11 cellular contexts compared by ENCODE assay signal in genomic region chr21:18244721-18245486, GRCh38. TPM values are rescaled to one million over a fixed set of nuclear protein-coding genes. Genes with fewer than 3 reads are reported as not detected.
DNase-seq lines count a peak whose midpoint lies in the region; TF ChIP-seq lines count a peak whose summit lies in the region.
"Had no signal": no experiment of that assay in that cellular context is flagged by ENCODE, and none has a peak within 500 bp of the region (broad histone marks: within the 10 kb centered on the region; RNA-seq: fewer than 3 reads in every experiment).

Gene CHODL (plus strand): TSS chr21:18244833. CDS start chr21:18245224, 391 bp downstream.

- H2AFZ ChIP-seq in smooth muscle cell (ENCODE audit: low read depth) = no peak within 1 kb of the TSS

- H3K9me3 Mint-ChIP-seq in activated CD4-positive, alpha-beta memory T cell treated with anti-CD3 and anti-CD28 coated beads for 36 hours = no peaks in the 10 kb centered on the region

- H3K27me3 Mint-ChIP-seq in activated CD4-positive, alpha-beta memory T cell treated with anti-CD3 and anti-CD28 coated beads for 36 hours = peaks cover 13% of the 10 kb centered on the region

- no peaks in the 10 kb centered on the region for H3K79me2 ChIP-seq in smooth muscle cell (ENCODE audit: low read depth)

- H3K27ac ChIP-seq in HUES64 (ENCODE audit: low read depth, low read length) (no peak within 1 kb of the TSS), colonic mucosa (no peak within 1 kb of the TSS), smooth muscle cell (ENCODE audit: low read depth) (no peak within 1 kb of the TSS)

- no peak within 1 kb of the TSS for H3K4me3 Mint-ChIP-seq in activated CD4-positive, alpha-beta memory T cell treated with anti-CD3 and anti-CD28 coated beads for 36 hours
- H3K4me3 Mint-ChIP-seq: HFFc6 had no signal

- H3K4me3 ChIP-seq in HUES64 (ENCODE audit: low read length) = peak within 1 kb of the TSS; percentile 63
- peak within 1 kb of the TSS; percentile 19 for H3K4me3 ChIP-seq in colonic mucosa
- peak within 1 kb of the TSS; percentile 40 for H3K4me3 ChIP-seq in smooth muscle cell

- no peaks in the 10 kb centered on the region for H4K20me1 ChIP-seq in smooth muscle cell (ENCODE audit: low read depth)

- H3K36me3 ChIP-seq in HUES64 (ENCODE audit: insufficient read depth, low read length) (no peaks in the 10 kb centered on the region), colonic mucosa (no peaks in the 10 kb centered on the region), smooth muscle cell (ENCODE audit: low read depth) (no peaks in the 10 kb centered on the region)

- H3K4me2 ChIP-seq in smooth muscle cell = peak within 1 kb of the TSS; percentile 81

- H3K36me3 Mint-ChIP-seq in activated CD4-positive, alpha-beta memory T cell treated with anti-CD3 and anti-CD28 coated beads for 36 hours = peaks cover 6% of the 10 kb centered on the region

- DNase-seq in colonic mucosa (no peak), left kidney (ENCODE audit: low read depth, low spot score) (peak; percentile 71), smooth muscle cell (lab: John Stamatoyannopoulos, UW; ENCODE audit: unreplicated experiment) (no peak), T-helper 2 cell (no peak), CD1c-positive myeloid dendritic cell (ENCODE audit: extremely low spot score) (no peak)
- no peak for DNase-seq in activated effector memory CD4-positive, alpha-beta T cell treated with Interleukin-2 at 50 U/mL for 16 hours
- DNase-seq in activated CD4-positive, alpha-beta memory T cell treated with anti-CD3 and anti-CD28 coated beads for 36 hours = no peak
- DNase-seq: HFFc6 had no signal

- POLR2A ChIA-PET in activated CD4-positive, alpha-beta memory T cell treated with anti-CD3 and anti-CD28 coated beads for 36 hours (lab: Charles Lee) = no interaction called here

- 2% methylated on average over 72 of the region's 72 CpGs for WGBS in HUES64
- WGBS in smooth muscle cell (ENCODE audit: low lambda C conversion rate) = 5% methylated on average over 62 of the region's 72 CpGs

- CTCF ChIA-PET in activated CD4-positive, alpha-beta memory T cell treated with anti-CD3 and anti-CD28 coated beads for 36 hours (lab: Charles Lee) = no interaction called here

- no peaks in the 10 kb centered on the region for H3F3A ChIP-seq in smooth muscle cell (ENCODE audit: low read depth)

- H3K27ac Mint-ChIP-seq in activated CD4-positive, alpha-beta memory T cell treated with anti-CD3 and anti-CD28 coated beads for 36 hours = no peak within 1 kb of the TSS
- H3K27ac Mint-ChIP-seq: HFFc6 had no signal

- no peaks in the 10 kb centered on the region for H3K4me1 Mint-ChIP-seq in activated CD4-positive, alpha-beta memory T cell treated with anti-CD3 and anti-CD28 coated beads for 36 hours (ENCODE audit: low read depth)

- intact Hi-C loops in colonic mucosa (cut with DNase I) = no loop called here
- intact Hi-C loops in activated CD4-positive, alpha-beta memory T cell treated with anti-CD3 and anti-CD28 coated beads for 36 hours (cut with micrococcal nuclease) = no loop called here

- H3K9me3 ChIP-seq in HUES64 (ENCODE audit: insufficient read depth, low read depth, low read length) (no peaks in the 10 kb centered on the region), colonic mucosa (no peaks in the 10 kb centered on the region), smooth muscle cell (replicated peaks; ENCODE audit: low read depth) (no peaks in the 10 kb centered on the region)

- TF ChIP-seq CTCF in colonic mucosa (IDR thresholded peaks at IDR 0.05) = no peak
- no peak for TF ChIP-seq CTCF in smooth muscle cell (IDR thresholded peaks at IDR 0.05; ENCODE audit: borderline replicate concordance, insufficient read depth, poor library complexity, severe bottlenecking)

- peak within 1 kb of the TSS; percentile 49; the same call in 1 of the 2 replicates for H3K9ac ChIP-seq in HUES64 (ENCODE audit: low read depth, low read length)
- no peak within 1 kb of the TSS for H3K9ac ChIP-seq in colonic mucosa (ENCODE audit: low read depth in 2 of 2, low read length in 2 of 2)
- no peak within 1 kb of the TSS for H3K9ac ChIP-seq in smooth muscle cell (ENCODE audit: low read depth)

- peaks cover 64% of the 10 kb centered on the region for H3K27me3 ChIP-seq in HUES64 (ENCODE audit: insufficient read depth, low read length)
- H3K27me3 ChIP-seq in colonic mucosa = peaks cover 7% of the 10 kb centered on the region
- H3K27me3 ChIP-seq in smooth muscle cell (ENCODE audit: low read depth) = peaks cover 71% of the 10 kb centered on the region

- H3K4me1 ChIP-seq in HUES64 (ENCODE audit: insufficient read depth, low read length) (no peaks in the 10 kb centered on the region), colonic mucosa (no peaks in the 10 kb centered on the region), smooth muscle cell (ENCODE audit: low read depth) (no peaks in the 10 kb centered on the region)

RNA-seq across cellular contexts. Expression of gene CHODL, which starts in this region (rescaled TPM):
- 2.4 TPM for polyA plus RNA-seq in HUES64 (2013, experiment 1 of 2)
- 3.4 TPM for polyA plus RNA-seq in HUES64 (2013, experiment 2 of 2)
- total RNA-seq in colonic mucosa = under 1 TPM; 0.52 to 0.53 TPM
- 0.09 TPM in 1 of 2 replicates, not detected in the other for total RNA-seq in smooth muscle cell
- not detected in 2 replicates for polyA plus RNA-seq in smooth muscle cell
- total RNA-seq in activated CD4-positive, alpha-beta memory T cell treated with anti-CD3 and anti-CD28 coated beads for 36 hours = not detected
- total RNA-seq: HFFc6, M059J, mononuclear cell had no signal
